19 cellular contexts compared by ENCODE assay signal in the genomic region with DNA sequence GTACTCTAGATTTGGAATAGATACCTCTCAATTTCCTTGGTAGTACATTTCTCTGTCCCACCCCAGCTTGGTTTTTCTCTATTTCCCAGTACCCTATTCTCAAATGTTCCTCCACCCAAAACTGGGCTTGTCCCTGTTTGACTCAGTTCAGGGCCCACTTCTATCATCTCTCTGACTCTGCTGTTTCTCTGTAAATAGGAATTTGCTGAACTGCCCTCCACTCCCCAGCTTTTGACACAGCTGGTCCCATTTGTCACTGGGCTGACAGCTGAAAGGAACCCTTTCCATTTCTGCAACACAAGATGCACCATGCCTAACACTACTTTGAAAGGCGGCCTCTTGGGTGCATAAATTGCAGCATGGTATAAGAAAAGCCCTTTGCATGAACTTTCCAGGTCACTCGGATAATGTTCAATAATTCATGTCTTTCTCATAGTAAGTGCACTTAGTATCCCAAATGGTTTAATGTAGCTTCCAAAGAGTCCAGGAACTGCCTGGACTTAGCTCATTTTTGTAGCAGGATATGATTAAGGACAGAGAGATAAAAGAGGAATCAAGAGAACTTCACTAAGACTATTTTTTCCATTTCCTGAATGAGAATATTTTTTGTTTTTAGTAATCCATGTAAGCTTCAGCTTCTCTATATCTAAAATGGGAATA.
DNase-seq lines count a peak whose midpoint lies in the region; TF ChIP-seq lines count a peak whose summit lies in the region.
"Had no signal": no experiment of that assay in that cellular context is flagged by ENCODE, and none has a peak within 500 bp of the region (broad histone marks: within the 10 kb centered on the region; RNA-seq: fewer than 3 reads in every experiment).

No MANE protein-coding gene starts in this region.

- DNase-seq in A673 (ENCODE audit: low spot score) (no peak), HCEC 1CT (peak; percentile 9), SK-N-MC (ENCODE audit: low read depth, low spot score) (no peak), iris pigment epithelial cell (ENCODE audit: low read depth) (peak; percentile 6), GF-D8 (lab: John Stamatoyannopoulos, UW) (no peak), middle frontal gyrus (ENCODE audit: extremely low spot score, low spot score) (no peak), DMS153 (lab: John Stamatoyannopoulos, UW) (no peak)
- DNase-seq in effector memory CD4-positive, alpha-beta T cell: no peak
- DNase-seq: activated CD4-positive, alpha-beta T cell treated with anti-CD3 and anti-CD28 coated beads for 1 hour; activated naive CD8-positive, alpha-beta T cell treated with anti-CD3 and anti-CD28 coated beads for 36 hours; CD4-positive, alpha-beta T cell; cortex of kidney; DMS79; mucosa of descending colon; NCI-H1048; NCI-H2081 treated with DMSO at 0.1 percent for 48 hours; NCI-H748 treated with DMSO at 0.1 percent for 48 hours; PC-9 had no signal

- H3K27me3 ChIP-seq in A673 (replicated peaks; ENCODE audit: insufficient read depth, low read depth, low read length, poor library complexity): no peaks in the 10 kb centered on the region
- no peaks in the 10 kb centered on the region for H3K27me3 ChIP-seq in effector memory CD4-positive, alpha-beta T cell (replicated peaks; ENCODE audit: control insufficient read depth, insufficient read depth, low read length, poor library complexity, severe bottlenecking)

- intact Hi-C loops in A673 (cut with micrococcal nuclease; ENCODE audit: unreplicated experiment): no loop called here

- H3K9ac ChIP-seq in SK-N-MC (ENCODE audit: insufficient read length): no peak overlapping the region
- H3K9ac ChIP-seq: KMS-11 had no signal

- no peak overlapping the region for H3K4me3 ChIP-seq in A673 (ENCODE audit: low read depth, low read length, poor library complexity, severe bottlenecking)
- peak overlapping the region; percentile 30; the same call in 1 of the 2 replicates for H3K4me3 ChIP-seq in SK-N-MC
- H3K4me3 ChIP-seq in effector memory CD4-positive, alpha-beta T cell (ENCODE audit: insufficient read depth, low read depth, low read length, poor library complexity, severe bottlenecking): no peak overlapping the region
- H3K4me3 ChIP-seq: mucosa of descending colon, PC-9 had no signal

- H3K4me1 ChIP-seq in A673 (ENCODE audit: insufficient read depth, low read length, poor library complexity, severe bottlenecking): peaks cover 19% of the 10 kb centered on the region
- no peaks in the 10 kb centered on the region for H3K4me1 ChIP-seq in effector memory CD4-positive, alpha-beta T cell (ENCODE audit: control insufficient read depth, insufficient read depth, low read length, poor library complexity, severe bottlenecking)

- TF ChIP-seq CTCF in A673 (conservative IDR thresholded peaks at IDR 0.05; ENCODE audit: low read depth, low read length): no peak

- POLR2A ChIA-PET in A673 (lab: Charles Lee; ENCODE audit: low non-redundant PET): no interaction called here

- H3K36me3 ChIP-seq in A673 (ENCODE audit: insufficient read depth, low read length, poor library complexity, severe bottlenecking) (no peaks in the 10 kb centered on the region), SK-N-MC (ENCODE audit: insufficient read depth, low read length) (no peaks in the 10 kb centered on the region)
- no peaks in the 10 kb centered on the region for H3K36me3 ChIP-seq in effector memory CD4-positive, alpha-beta T cell (ENCODE audit: control insufficient read depth, insufficient read depth, low read length)

- no peaks in the 10 kb centered on the region for H3K9me3 ChIP-seq in A673 (ENCODE audit: low read depth, low read length, poor library complexity, severe bottlenecking)
- no peaks in the 10 kb centered on the region for H3K9me3 ChIP-seq in SK-N-MC (ENCODE audit: low read depth, low read length)
- H3K9me3 ChIP-seq in effector memory CD4-positive, alpha-beta T cell (ENCODE audit: control insufficient read depth, low read length): no peaks in the 10 kb centered on the region
- H3K9me3 ChIP-seq: mucosa of descending colon had no signal

- H3K27ac ChIP-seq in A673 (ENCODE audit: low read depth, low read length, poor library complexity, severe bottlenecking) (peak overlapping the region; percentile 53), SK-N-MC (peak overlapping the region; percentile 78; the same call in 1 of the 2 replicates)
- no peak overlapping the region for H3K27ac ChIP-seq in effector memory CD4-positive, alpha-beta T cell (ENCODE audit: insufficient read depth, low read length, poor library complexity, severe bottlenecking)
- H3K27ac ChIP-seq: KMS-11, PC-9 had no signal

- BruUV-seq in A673 (replicated peaks; lab: Mats Ljungman, UMichigan): no TSS peak

- CTCF ChIA-PET in A673 (lab: Charles Lee): interaction anchor here (0.5 kb wide), 1 partner anchor 20 kb away, joined by 3 read pairs; no protein-coding TSS in a partner anchor

Comparison
In these comparisons a context has a peak if more than half of its experiments do, and no peak if none do; other contexts are left out.
1. DNase-seq: peak in HCEC 1CT (single experiment) and iris pigment epithelial cell (single experiment); none in A673 (single experiment), SK-N-MC (single experiment), effector memory CD4-positive, alpha-beta T cell (0 of 3), GF-D8 (single experiment), middle frontal gyrus (single experiment) and DMS153 (single experiment).